ENCODE assay signal across 11 cellular contexts in genomic region chr5:6704361-6704851, GRCh38. TPM values are rescaled to one million over a fixed set of nuclear protein-coding genes. Genes with fewer than 3 reads are reported as not detected.
DNase-seq lines count a peak whose midpoint lies in the region; ATAC-seq and TF ChIP-seq lines count a peak whose summit lies in the region.
"Had no signal": no experiment of that assay in that cellular context is flagged by ENCODE, and none has a peak within 500 bp of the region (broad histone marks: within the 10 kb centered on the region; RNA-seq: fewer than 3 reads in every experiment).

No MANE protein-coding gene starts in this region.

- H3K9me3 ChIP-seq in vagina, result no peaks in the 10 kb centered on the region
- H3K9me3 ChIP-seq: testis had no signal

- intact Hi-C loops in activated CD4-positive, alpha-beta T cell treated with anti-CD3 and anti-CD28 coated beads, Interleukin-2, amount 10 ng/mL, durations not matched to agents 24 days and 14 days (cut with micrococcal nuclease), result no loop called here
- intact Hi-C loops in vagina (cut with DNase I), result no loop called here
- intact Hi-C loops in activated naive CD4-positive, alpha-beta T cell treated with anti-CD3 and anti-CD28 coated beads for 36 hours (cut with micrococcal nuclease), result no loop called here

- no peak for TF ChIP-seq CTCF in coronary artery (IDR thresholded peaks at IDR 0.05)
- no peak for TF ChIP-seq CTCF in vagina (IDR thresholded peaks at IDR 0.05)

- DNase-seq in activated CD4-positive, alpha-beta T cell treated with anti-CD3 and anti-CD28 coated beads, Interleukin-2, amount 10 ng/mL, durations not matched to agents 24 days and 14 days, result peak; percentile 50
- DNase-seq in activated CD4-positive, alpha-beta T cell treated with anti-CD3 and anti-CD28 coated beads for 1 hour, result no peak
- peak; percentile 79 for DNase-seq in coronary artery (ENCODE audit: low spot score)
- DNase-seq in lung microvascular endothelial cell (ENCODE audit: low read depth in 2 of 2), result peak; percentile 68 to 89
- DNase-seq in vagina (ENCODE audit: extremely low spot score in 2 of 2), result peak in 1 of 2 donors; percentile 74
- DNase-seq in activated naive CD4-positive, alpha-beta T cell treated with anti-CD3 and anti-CD28 coated beads for 36 hours, result no peak
- DNase-seq: naive B cell, testis had no signal

- no peaks in the 10 kb centered on the region for H3K36me3 Mint-ChIP-seq in activated CD4-positive, alpha-beta T cell treated with anti-CD3 and anti-CD28 coated beads, Interleukin-2, amount 10 ng/mL, durations not matched to agents 24 days and 14 days (ENCODE audit: low read depth)
- H3K36me3 Mint-ChIP-seq in activated naive CD4-positive, alpha-beta T cell treated with anti-CD3 and anti-CD28 coated beads for 36 hours (ENCODE audit: low read depth), result no peaks in the 10 kb centered on the region
- H3K36me3 Mint-ChIP-seq: naive B cell had no signal

- H3K27me3 ChIP-seq in vagina, result no peaks in the 10 kb centered on the region
- H3K27me3 ChIP-seq: testis had no signal

- H3K4me3 ChIP-seq in coronary artery (no peak overlapping the region), vagina (no peak overlapping the region)
- H3K4me3 ChIP-seq: testis had no signal

- CTCF ChIA-PET in activated naive CD4-positive, alpha-beta T cell treated with anti-CD3 and anti-CD28 coated beads for 36 hours (lab: Charles Lee), result no interaction called here

- no peak for TF ChIP-seq POLR2A in vagina (IDR thresholded peaks at IDR 0.05)

- no peaks in the 10 kb centered on the region for H3K9me3 Mint-ChIP-seq in activated CD4-positive, alpha-beta T cell treated with anti-CD3 and anti-CD28 coated beads, Interleukin-2, amount 10 ng/mL, durations not matched to agents 24 days and 14 days
- H3K9me3 Mint-ChIP-seq in activated naive CD4-positive, alpha-beta T cell treated with anti-CD3 and anti-CD28 coated beads for 36 hours, result no peaks in the 10 kb centered on the region
- H3K9me3 Mint-ChIP-seq: naive B cell had no signal

- no peak overlapping the region for H3K4me3 Mint-ChIP-seq in activated CD4-positive, alpha-beta T cell treated with anti-CD3 and anti-CD28 coated beads, Interleukin-2, amount 10 ng/mL, durations not matched to agents 24 days and 14 days
- no peak overlapping the region for H3K4me3 Mint-ChIP-seq in activated naive CD4-positive, alpha-beta T cell treated with anti-CD3 and anti-CD28 coated beads for 36 hours
- H3K4me3 Mint-ChIP-seq: B cell, naive B cell had no signal

- H3K27me3 Mint-ChIP-seq in activated CD4-positive, alpha-beta T cell treated with anti-CD3 and anti-CD28 coated beads, Interleukin-2, amount 10 ng/mL, durations not matched to agents 24 days and 14 days, result peaks cover 15% of the 10 kb centered on the region
- peaks cover 12% of the 10 kb centered on the region for H3K27me3 Mint-ChIP-seq in activated naive CD4-positive, alpha-beta T cell treated with anti-CD3 and anti-CD28 coated beads for 36 hours (ENCODE audit: low read depth)

- no peaks in the 10 kb centered on the region for H3K36me3 ChIP-seq in vagina

- ATAC-seq in GM19467 (IDR thresholded peaks at IDR 0.05; ENCODE audit: unreplicated experiment) (no peak), HG03175 (IDR thresholded peaks at IDR 0.05; ENCODE audit: unreplicated experiment) (no peak)

- no peak overlapping the region for H3K27ac Mint-ChIP-seq in activated CD4-positive, alpha-beta T cell treated with anti-CD3 and anti-CD28 coated beads, Interleukin-2, amount 10 ng/mL, durations not matched to agents 24 days and 14 days
- H3K27ac Mint-ChIP-seq in activated naive CD4-positive, alpha-beta T cell treated with anti-CD3 and anti-CD28 coated beads for 36 hours, result no peak overlapping the region
- H3K27ac Mint-ChIP-seq: B cell, naive B cell had no signal

- H3K4me1 Mint-ChIP-seq in activated CD4-positive, alpha-beta T cell treated with anti-CD3 and anti-CD28 coated beads, Interleukin-2, amount 10 ng/mL, durations not matched to agents 24 days and 14 days, result peaks cover 11% of the 10 kb centered on the region
- H3K4me1 Mint-ChIP-seq in activated naive CD4-positive, alpha-beta T cell treated with anti-CD3 and anti-CD28 coated beads for 36 hours (ENCODE audit: low read depth), result no peaks in the 10 kb centered on the region
- H3K4me1 Mint-ChIP-seq: naive B cell had no signal

- H3K27ac ChIP-seq in coronary artery (peak overlapping the region; percentile 61 to 87), vagina (peak overlapping the region; percentile 78)

- peaks cover 19% of the 10 kb centered on the region for H3K4me1 ChIP-seq in vagina
- H3K4me1 ChIP-seq: testis had no signal

RNA-seq across cellular contexts. Expression of gene TENT4A, which starts 8.8 kb away (rescaled TPM):
- total RNA-seq in activated CD4-positive, alpha-beta T cell treated with anti-CD3 and anti-CD28 coated beads, Interleukin-2, amount 10 ng/mL, durations not matched to agents 24 days and 14 days, result 38.8 and 43.4 TPM in 2 replicates
- total RNA-seq in lung microvascular endothelial cell, result 6.5 and 8.1 TPM in 2 replicates
- total RNA-seq in vagina, result 38.1 TPM
- 10 to 100 TPM; 30.0 to 30.2 TPM for total RNA-seq in activated naive CD4-positive, alpha-beta T cell treated with anti-CD3 and anti-CD28 coated beads for 36 hours

Comparison
In these comparisons a context has a peak if more than half of its experiments do, and no peak if none do; other contexts are left out.
1. DNase-seq: peak in activated CD4-positive, alpha-beta T cell treated with anti-CD3 and anti-CD28 coated beads, Interleukin-2, amount 10 ng/mL, durations not matched to agents 24 days and 14 days (single experiment), coronary artery (single experiment) and lung microvascular endothelial cell (2 of 2); none in activated CD4-positive, alpha-beta T cell treated with anti-CD3 and anti-CD28 coated beads for 1 hour (single experiment) and activated naive CD4-positive, alpha-beta T cell treated with anti-CD3 and anti-CD28 coated beads for 36 hours (single experiment).